Comparison of ENCODE assay signal across 7 cellular contexts in the genomic region with DNA sequence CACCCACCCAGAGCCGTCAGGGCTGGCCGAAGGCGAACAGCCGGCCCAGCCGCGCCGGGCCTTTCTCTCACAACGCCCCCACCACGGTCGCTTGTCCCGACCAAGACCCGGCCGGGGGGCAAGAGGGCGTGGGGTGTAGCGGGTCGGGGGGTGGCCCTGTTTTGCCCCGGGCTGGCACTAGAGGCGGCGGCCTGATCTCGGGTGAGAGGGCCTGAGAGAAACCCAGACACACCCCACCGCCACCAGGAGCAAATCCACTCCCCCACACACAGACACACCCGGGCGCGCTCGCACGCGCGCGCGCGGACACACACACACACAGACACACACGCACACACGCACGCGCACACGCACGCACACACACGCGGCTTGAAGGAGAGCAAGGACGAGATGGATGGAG.
DNase-seq lines count a peak whose midpoint lies in the region; ATAC-seq and TF ChIP-seq lines count a peak whose summit lies in the region.
"Not testable (repeated sequence)": the region's sequence is repeated elsewhere in the genome, so short reads cannot be mapped to it uniquely, and the experiment has no call there.

No MANE protein-coding gene starts in this region.

- 0 out of 2 replicates have a peak overlapping the region, but pooled peaks have one; percentile 43 for H3K4me2 ChIP-seq in GM23338

- TF ChIP-seq CTCF in GM23338 (conservative IDR thresholded peaks at IDR 0.05; ENCODE audit: low read depth in 2 of 2); body of pancreas (IDR thresholded peaks at IDR 0.05); heart left ventricle (IDR thresholded peaks at IDR 0.05): not testable (repeated sequence)

- not testable (repeated sequence) for H3K9me3 Mint-ChIP-seq in GM23338; activated CD8-positive, alpha-beta memory T cell treated with anti-CD3 and anti-CD28 coated beads, Interleukin-2, amount 10 ng/mL, durations not matched to agents 7 days and 5 days (ENCODE audit: low read depth)

- not testable (repeated sequence) for H4K20me1 ChIP-seq in GM23338 (replicated peaks; ENCODE audit: insufficient read depth)

- intact Hi-C loops in body of pancreas (cut with DNase I); heart left ventricle (cut with DNase I): not testable (repeated sequence)

- not testable (repeated sequence) for H2AFZ ChIP-seq in GM23338

- H3K4me1 Mint-ChIP-seq in GM23338; activated CD8-positive, alpha-beta memory T cell treated with anti-CD3 and anti-CD28 coated beads, Interleukin-2, amount 10 ng/mL, durations not matched to agents 7 days and 5 days: not testable (repeated sequence)

- H3K27me3 Mint-ChIP-seq in GM23338 (ENCODE audit: insufficient read depth, low read depth, poor library complexity); activated CD8-positive, alpha-beta memory T cell treated with anti-CD3 and anti-CD28 coated beads, Interleukin-2, amount 10 ng/mL, durations not matched to agents 7 days and 5 days: not testable (repeated sequence)

- not testable (repeated sequence) for H3K4me3 Mint-ChIP-seq in GM23338; activated CD8-positive, alpha-beta memory T cell treated with anti-CD3 and anti-CD28 coated beads, Interleukin-2, amount 10 ng/mL, durations not matched to agents 7 days and 5 days

- ATAC-seq in GM23338; activated CD8-positive, alpha-beta memory T cell treated with anti-CD3 and anti-CD28 coated beads, Interleukin-2, amount 10 ng/mL, durations not matched to agents 7 days and 5 days; body of pancreas; heart left ventricle: not testable (repeated sequence)

- not testable (repeated sequence) for H3K9me3 ChIP-seq in body of pancreas, heart left ventricle

- H3K9me2 ChIP-seq in GM23338 (ENCODE audit: insufficient read depth) = not testable (repeated sequence)

- not testable (repeated sequence) for H3K36me3 Mint-ChIP-seq in GM23338 (ENCODE audit: low read depth); activated CD8-positive, alpha-beta memory T cell treated with anti-CD3 and anti-CD28 coated beads, Interleukin-2, amount 10 ng/mL, durations not matched to agents 7 days and 5 days

- H3K27ac ChIP-seq in GM23338 (ENCODE audit: low read depth); body of pancreas: not testable (repeated sequence)
- H3K27ac ChIP-seq in heart left ventricle = peak overlapping the region in 2 of 12 donors; percentile 8 to 59

- H3K4me1 ChIP-seq in GM23338 (ENCODE audit: insufficient read depth); body of pancreas; heart left ventricle: not testable (repeated sequence)

- H3K4me3 ChIP-seq in GM23338 (peak overlapping the region; percentile 41; the same call in 1 of the 2 replicates), heart left ventricle (peak overlapping the region in 10 of 12 donors; percentile 29 to 61 (median 41))
- not testable (repeated sequence) for H3K4me3 ChIP-seq in body of pancreas

- H3K36me3 ChIP-seq in GM23338 (ENCODE audit: insufficient read depth); body of pancreas (replicated peaks in 1 of 2; ENCODE audit: insufficient read depth in 1 of 2, low read depth in 2 of 2); heart left ventricle: not testable (repeated sequence)

- not testable (repeated sequence) for H3K79me2 ChIP-seq in GM23338 (replicated peaks; ENCODE audit: insufficient read depth)

- not testable (repeated sequence) for H3K27me3 ChIP-seq in GM23338 (ENCODE audit: insufficient read depth); body of pancreas; heart left ventricle

- CTCF ChIA-PET in activated CD8-positive, alpha-beta memory T cell treated with anti-CD3 and anti-CD28 coated beads, Interleukin-2, amount 10 ng/mL, durations not matched to agents 7 days and 5 days (lab: Charles Lee) = not testable (repeated sequence)

- H3F3A ChIP-seq in GM23338 (replicated peaks; ENCODE audit: low read depth) = not testable (repeated sequence)

- TF ChIP-seq POLR2A in body of pancreas (IDR thresholded peaks at IDR 0.05); heart left ventricle (IDR thresholded peaks at IDR 0.05): not testable (repeated sequence)

- H3K27ac Mint-ChIP-seq in GM23338; activated CD8-positive, alpha-beta memory T cell treated with anti-CD3 and anti-CD28 coated beads, Interleukin-2, amount 10 ng/mL, durations not matched to agents 7 days and 5 days: not testable (repeated sequence)

- not testable (repeated sequence) for DNase-seq in GM23338 (ENCODE audit: low spot score)
- DNase-seq in SK-N-DZ (ENCODE audit: low spot score) = peak; percentile 62
- DNase-seq in activated CD8-positive, alpha-beta memory T cell treated with anti-CD3 and anti-CD28 coated beads, Interleukin-2, amount 10 ng/mL, durations not matched to agents 7 days and 5 days = peak; percentile 59
- DNase-seq in body of pancreas = peak; percentile 31 to 55 (median 44)
- peak; percentile 40 to 88 (median 64) for DNase-seq in heart left ventricle
- DNase-seq in mucosa of gallbladder (ENCODE audit: low spot score) = peak; percentile 69
- DNase-seq in stimulated activated CD4-positive, alpha-beta T cell treated with anti-CD3 and anti-CD28 coated beads, Interleukin-2, amount 100 ng/mL, for 24 hours = peak; percentile 35 to 55

- WGBS in body of pancreas, 2 donors = 2 to 15% methylated on average over 9 to 40 of the region's 40 CpGs
- 1 to 51% (median 43%) methylated on average over 19 to 40 of the region's 40 CpGs for WGBS in heart left ventricle, 4 donors
